ENCODE assay signal across 20 cellular contexts in the genomic region with DNA sequence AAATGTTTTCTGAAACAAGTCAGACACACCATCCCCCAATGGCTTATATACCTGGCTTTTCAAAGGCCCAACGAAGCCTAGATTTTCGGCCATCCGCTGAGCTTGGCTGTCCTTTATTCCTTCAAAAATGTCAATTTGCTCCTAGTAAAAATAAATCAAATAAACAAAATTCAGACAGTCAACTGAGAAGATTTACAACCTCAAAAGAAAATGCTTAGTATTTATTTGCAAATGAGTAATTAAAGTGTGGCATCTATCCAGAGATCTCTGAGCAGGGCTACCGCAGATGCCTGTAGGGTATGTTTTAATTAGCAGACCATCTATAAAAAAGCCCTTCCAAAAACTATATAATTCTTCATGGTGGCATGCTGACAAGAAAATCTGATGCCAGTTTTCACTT.
"Had no signal": no experiment of that assay in that cellular context is flagged by ENCODE, and none has a peak within 500 bp of the region (broad histone marks: within the 10 kb centered on the region; RNA-seq: fewer than 3 reads in every experiment).

No MANE protein-coding gene starts in this region.

- H3K9me3 ChIP-seq: colonic mucosa, esophagus muscularis mucosa, left lung, thyroid gland, upper lobe of right lung had no signal

- DNase-seq: activated CD4-positive, alpha-beta T cell treated with anti-CD3 and anti-CD28 coated beads, Interleukin-2, amount 10 ng/mL, durations not matched to agents 7 days and 5 days; activated CD4-positive, CD25-positive, alpha-beta regulatory T cell treated with anti-CD3 and anti-CD28 coated beads, Interleukin-2, amount 50 U/mL, for 72 hours; activated CD8-positive, alpha-beta T cell treated with anti-CD3 and anti-CD28 coated beads, Interleukin-2, amount 10 ng/mL, durations not matched to agents 7 days and 5 days; activated T-cell treated with anti-CD3 and anti-CD28 coated beads, Interleukin-2, amount 50 U/mL, for 24 hours; amniotic stem cell; colonic mucosa; glutamatergic neuron; immature natural killer cell; left lung; naive B cell; nucleus accumbens; right cardiac atrium; stimulated activated CD4-positive, alpha-beta T cell treated with anti-CD3 and anti-CD28 coated beads, Interleukin-4, amount 100 ng/mL, for 24 hours; stimulated activated naive CD8-positive, alpha-beta T cell treated with anti-CD3 and anti-CD28 coated beads, Interleukin-15, Interleukin-2, amounts not matched to agents 100 U/mL and 50 U/mL, for 24 hours; substantia nigra; thyroid gland; upper lobe of right lung had no signal

- H3K4me1 ChIP-seq: colonic mucosa, esophagus muscularis mucosa, left lung, thyroid gland, upper lobe of right lung had no signal

- H3K27me3 ChIP-seq: colonic mucosa, esophagus muscularis mucosa, hepatocyte, left lung, thyroid gland, upper lobe of right lung had no signal

- H3K4me3 ChIP-seq: colonic mucosa, esophagus muscularis mucosa, hepatocyte, left lung, lung, thyroid gland, upper lobe of right lung had no signal

- H3K36me3 ChIP-seq: colonic mucosa, thyroid gland had no signal
